21 cellular contexts compared by ENCODE assay signal in genomic region chr5:73485715-73486114, GRCh38. TPM values are rescaled to one million over a fixed set of nuclear protein-coding genes. Genes with fewer than 3 reads are reported as not detected.
"Had no signal": no experiment of that assay in that cellular context is flagged by ENCODE, and none has a peak within 500 bp of the region (broad histone marks: within the 10 kb centered on the region; RNA-seq: fewer than 3 reads in every experiment).

No MANE protein-coding gene starts in this region.

- H3K4me3 ChIP-seq: mucosa of descending colon, neural progenitor cell, psoas muscle, skin epidermis, tibial nerve had no signal

- H3K9ac ChIP-seq: neural progenitor cell had no signal

- H3K9me3 ChIP-seq: mucosa of descending colon, psoas muscle, tibial nerve had no signal

- H3K36me3 ChIP-seq: neural progenitor cell, tibial nerve had no signal

- H3K27ac ChIP-seq: foreskin keratinocyte, neural progenitor cell, psoas muscle, skin epidermis, tibial nerve had no signal

- H3K27me3 ChIP-seq: foreskin keratinocyte, neural progenitor cell had no signal

- H3K4me1 ChIP-seq: foreskin keratinocyte, psoas muscle, tibial nerve had no signal

- ATAC-seq: activated T-helper 17 cell treated with anti-CD3 and anti-CD28 coated beads, Interleukin-2, amount 50 U/mL, for 72 hours; effector memory CD8-positive, alpha-beta T cell; foreskin keratinocyte; left ventricle myocardium superior; mucosa of descending colon; psoas muscle; right cardiac atrium had no signal

- DNase-seq: activated CD4-positive, alpha-beta memory T cell treated with anti-CD3 and anti-CD28 coated beads, Interleukin-2, amount 10 ng/mL, durations not matched to agents 7 days and 5 days; activated CD4-positive, alpha-beta T cell treated with anti-CD3 and anti-CD28 coated beads for 4 hours; activated naive CD4-positive, alpha-beta T cell treated with anti-CD3 and anti-CD28 coated beads for 36 hours; activated T-cell treated with anti-CD3 and anti-CD28 coated beads, Interleukin-2, amount 50 U/mL, for 1 hour; aorta; effector memory CD8-positive, alpha-beta T cell; foreskin keratinocyte; hypothalamus; immature natural killer cell; left ventricle myocardium superior; mucosa of descending colon; naive B cell; psoas muscle; right cardiac atrium; stimulated activated CD4-positive, alpha-beta T cell treated with anti-CD3 and anti-CD28 coated beads, Interleukin-2, amount 100 ng/mL, for 48 hours; SW 1271; T-helper 2 cell had no signal

RNA-seq across cellular contexts. Expression of gene FOXD1, which starts 37.1 kb away (rescaled TPM):
- total RNA-seq: left ventricle myocardium superior, right cardiac atrium had no signal
- polyA plus RNA-seq: immature natural killer cell had no signal
